ENCODE assay signal across 16 cellular contexts in the genomic region with DNA sequence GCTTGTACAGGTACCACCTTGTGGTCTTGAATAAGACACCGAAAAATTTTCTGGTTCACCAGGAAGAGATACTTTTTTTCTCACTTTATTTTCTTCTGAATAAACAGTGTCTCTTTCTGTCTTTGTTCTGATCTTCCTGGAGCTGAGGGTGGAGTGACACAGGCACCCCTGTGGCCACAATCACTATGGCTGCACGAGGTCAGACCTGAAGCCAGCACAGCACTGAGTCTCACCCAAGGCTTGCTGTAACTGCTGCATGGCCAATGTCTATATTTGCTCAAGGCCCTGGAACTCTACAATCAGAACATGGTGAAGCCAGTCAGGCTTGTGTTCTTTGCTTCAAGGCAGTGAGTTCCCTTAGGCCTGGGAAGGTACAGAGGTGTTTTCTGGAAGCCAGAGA.
"Had no signal": no experiment of that assay in that cellular context is flagged by ENCODE, and none has a peak within 500 bp of the region (broad histone marks: within the 10 kb centered on the region; RNA-seq: fewer than 3 reads in every experiment).

No MANE protein-coding gene starts in this region.

- H3K4me3 ChIP-seq: cardiac muscle cell, mucosa of descending colon, psoas muscle, right lobe of liver had no signal

- H3K4me3 Mint-ChIP-seq: activated B cell treated with CpG ODN at 0.5 μM for 24 hours, nephron progenitor cell had no signal

- H3K9me3 Mint-ChIP-seq: activated B cell treated with CpG ODN at 0.5 μM for 24 hours had no signal

- H3K4me1 Mint-ChIP-seq: nephron progenitor cell had no signal

- ATAC-seq: foreskin keratinocyte, left lobe of liver, mucosa of descending colon, psoas muscle, right lobe of liver had no signal

- H3K36me3 ChIP-seq: cardiac muscle cell, right lobe of liver had no signal

- H3K27me3 Mint-ChIP-seq: activated B cell treated with CpG ODN at 0.5 μM for 24 hours had no signal

- H3K27ac ChIP-seq: cardiac muscle cell, foreskin keratinocyte, psoas muscle, right lobe of liver had no signal

- H3K4me1 ChIP-seq: foreskin keratinocyte, psoas muscle, right lobe of liver had no signal

- DNase-seq: activated B cell treated with CpG ODN at 0.5 μM for 24 hours; activated CD4-positive, alpha-beta T cell treated with anti-CD3 and anti-CD28 coated beads, Interleukin-2, amount 50 U/mL, for 1 hour; activated effector memory CD4-positive, alpha-beta T cell treated with Interleukin-2 at 50 U/mL for 16 hours; foreskin keratinocyte; mammary epithelial cell; mucosa of descending colon; nephron progenitor cell; psoas muscle; right lobe of liver; stimulated activated CD4-positive, alpha-beta T cell treated with anti-CD3 and anti-CD28 coated beads, Interleukin-1b, Interleukin-23, amount 100 ng/mL, for 48 hours; T-helper 1 cell had no signal

- H3K27ac Mint-ChIP-seq: activated B cell treated with CpG ODN at 0.5 μM for 24 hours, nephron progenitor cell had no signal

- H3K27me3 ChIP-seq: cardiac muscle cell, foreskin keratinocyte, right lobe of liver had no signal

- H3K9me3 ChIP-seq: mucosa of descending colon, psoas muscle, right lobe of liver had no signal

- FAIRE-seq: colon, TTC549, urothelium cell line had no signal
